Comparison of ENCODE assay signal across 2 cellular contexts in the genomic region with DNA sequence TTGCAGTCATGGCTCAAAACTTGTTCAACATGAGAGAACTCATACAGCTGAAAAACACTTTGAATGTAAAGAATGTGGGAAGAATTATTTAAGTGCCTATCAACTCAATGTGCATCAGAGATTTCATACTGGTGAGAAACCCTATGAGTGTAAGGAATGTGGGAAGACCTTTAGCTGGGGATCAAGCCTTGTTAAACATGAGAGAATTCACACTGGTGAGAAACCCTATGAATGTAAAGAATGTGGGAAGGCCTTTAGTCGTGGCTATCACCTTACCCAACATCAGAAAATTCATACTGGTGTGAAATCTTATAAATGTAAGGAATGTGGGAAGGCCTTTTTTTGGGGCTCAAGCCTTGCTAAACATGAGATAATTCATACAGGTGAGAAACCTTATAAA.
A peak's percentile ranks its signal among the peaks of the same experiment; 100 is the strongest.
TF ChIP-seq lines count a peak whose summit lies in the region.

No MANE protein-coding gene starts in this region.

TF ChIP-seq in HEK293, 187 proteins besides CTCF, POLR2A, EP300 and RAD21:
- no peak for TF ChIP-seq ZNF19 (tag by site-specific recombination; IDR thresholded peaks at IDR 0.05; ENCODE audit: low read depth)
- peak; percentile 99 for TF ChIP-seq ZNF274 (IDR thresholded peaks at IDR 0.05; ENCODE audit: low read length)
- TF ChIP-seq ZNF274 (tag by site-specific recombination; IDR thresholded peaks at IDR 0.05; ENCODE audit: borderline replicate concordance): peak; percentile 99
- no peak for TF ChIP-seq ZNF146 (tag by site-specific recombination; IDR thresholded peaks at IDR 0.05)
- TF ChIP-seq SETDB1 (IDR thresholded peaks at IDR 0.05; ENCODE audit: insufficient read length, low read length): peak; percentile 96
- TF ChIP-seq TRIM28 (IDR thresholded peaks at IDR 0.05; ENCODE audit: borderline replicate concordance, low read length): peak; percentile 93; the same call in 1 of the 2 replicates

TF ChIP-seq in K562, 482 proteins besides CTCF, POLR2A, EP300 and RAD21:
- TF ChIP-seq ZNF274 (IDR thresholded peaks at IDR 0.05; ENCODE audit: borderline replicate concordance, low read depth, low read length) (peak; percentile 97), MAZ (CRISPR knock-in tag; conservative IDR thresholded peaks at IDR 0.05 in 1 of 2, IDR thresholded peaks at IDR 0.05 in 1 of 2) (no peak), TCF3 (CRISPR knock-in tag; IDR thresholded peaks at IDR 0.05) (no peak), ZNF79 (CRISPR knock-in tag; IDR thresholded peaks at IDR 0.05; ENCODE audit: low read depth) (no peak), CBFA2T3 (IDR thresholded peaks at IDR 0.05) (no peak), ZNF76 (CRISPR knock-in tag; IDR thresholded peaks at IDR 0.05; ENCODE audit: borderline replicate concordance) (no peak), PML (IDR thresholded peaks at IDR 0.05; ENCODE audit: low read length) (no peak), HMG20B (CRISPR knock-in tag; IDR thresholded peaks at IDR 0.05) (no peak), XRCC4 (IDR thresholded peaks at IDR 0.05; ENCODE audit: extremely low read depth, insufficient read depth, insufficient read length) (no peak), TRIM28 (IDR thresholded peaks at IDR 0.05) (peak; percentile 71; the same call in 1 of the 2 replicates), MTA2 (IDR thresholded peaks at IDR 0.05; ENCODE audit: low read depth) (no peak)
